8 cellular contexts compared by ENCODE assay signal in the genomic region with DNA sequence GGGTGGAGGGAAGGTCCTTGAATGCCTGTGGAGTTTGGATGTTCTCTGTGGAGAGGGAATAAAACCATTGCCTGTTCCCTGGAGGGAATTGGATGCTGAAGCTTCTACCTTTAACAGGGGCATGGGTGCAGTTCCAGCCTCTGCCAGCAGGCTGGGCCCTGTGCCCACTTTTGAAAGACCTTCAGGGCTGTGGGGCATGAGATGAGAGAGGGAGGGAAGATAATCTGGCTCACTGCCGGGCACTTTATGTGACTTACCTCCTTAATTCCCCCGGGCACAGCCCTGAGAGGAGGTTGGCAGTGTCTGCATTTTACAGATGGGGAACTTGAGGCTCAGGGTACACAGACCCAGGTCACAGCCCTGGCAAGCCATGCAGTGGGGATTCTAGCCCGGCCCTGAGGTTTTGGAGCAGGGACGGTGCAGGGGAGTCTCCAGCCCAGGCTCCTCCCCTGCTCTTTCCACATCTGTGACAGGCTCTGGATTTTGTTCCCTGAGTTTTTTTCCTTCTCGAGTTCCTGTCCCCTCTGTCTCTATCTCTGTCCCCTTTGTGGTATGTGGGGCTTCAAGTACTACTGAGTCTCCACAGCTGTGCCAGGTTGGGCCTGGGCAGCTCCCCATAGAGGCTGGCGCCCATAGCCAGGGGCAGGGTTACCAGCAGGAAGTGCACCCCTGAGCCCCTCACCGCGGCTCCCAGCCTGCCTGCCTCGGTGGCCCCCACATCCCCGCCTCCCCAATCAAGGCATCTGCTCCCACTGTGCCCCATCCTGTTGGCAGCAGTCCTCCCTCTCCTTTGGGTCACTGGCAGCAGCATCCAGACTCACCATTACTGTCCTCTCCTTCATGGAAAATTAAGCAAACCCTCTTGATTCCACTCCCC. TPM values are rescaled to one million over a fixed set of nuclear protein-coding genes. Genes with fewer than 3 reads are reported as not detected.
DNase-seq lines count a peak whose midpoint lies in the region; TF ChIP-seq lines count a peak whose summit lies in the region.

No MANE protein-coding gene starts in this region.

- peaks cover 6% of the 10 kb centered on the region for H3K27me3 Mint-ChIP-seq in neural progenitor cell (ENCODE audit: insufficient read depth, low read depth)

- no peaks in the 10 kb centered on the region for H3K9me3 Mint-ChIP-seq in neural progenitor cell

- TF ChIP-seq CTCF in fibroblast of the aortic adventitia (IDR thresholded peaks at IDR 0.05; ENCODE audit: insufficient read depth, low read length) (peak; percentile 98), neural progenitor cell (IDR thresholded peaks at IDR 0.05) (peak; percentile 98)

- H3K27ac ChIP-seq in neural progenitor cell, result no peak overlapping the region

- no peaks in the 10 kb centered on the region for H3K9me3 ChIP-seq in neural progenitor cell (ENCODE audit: low read depth)

- H3K27me3 ChIP-seq in neural progenitor cell, result no peaks in the 10 kb centered on the region

- H4K20me1 ChIP-seq in neural progenitor cell (ENCODE audit: low read depth), result no peaks in the 10 kb centered on the region

- no peaks in the 10 kb centered on the region for H3K4me1 ChIP-seq in neural progenitor cell

- H3K4me3 ChIP-seq in fibroblast of the aortic adventitia (ENCODE audit: low read depth, low read length) (peak overlapping the region; percentile 17), neural progenitor cell (no peak overlapping the region)

- H3K36me3 ChIP-seq in neural progenitor cell, result no peaks in the 10 kb centered on the region

- H3K36me3 Mint-ChIP-seq in neural progenitor cell, result no peaks in the 10 kb centered on the region

- no peak overlapping the region for H3K9ac ChIP-seq in neural progenitor cell

- no peaks in the 10 kb centered on the region for H3F3A ChIP-seq in neural progenitor cell (ENCODE audit: low read depth)

- DNase-seq in AG08395 (ENCODE audit: low spot score), result peak; percentile 87
- peak; percentile 71 for DNase-seq in GM19238 (ENCODE audit: insufficient read length, low spot score)
- DNase-seq in LHCN-M2 (ENCODE audit: low read depth), result peak; percentile 84
- DNase-seq in RPMI7951 (ENCODE audit: low read depth), result peak; percentile 84
- peak; percentile 66 to 80 for DNase-seq in activated T-helper 1 cell treated with anti-CD3 and anti-CD28 coated beads, Interleukin-2, amount 50 U/mL, for 16 hours (ENCODE audit: low read depth in 1 of 2, low spot score in 1 of 2)
- DNase-seq in fibroblast of the aortic adventitia (ENCODE audit: low read depth), result peak; percentile 83
- peak; percentile 87 for DNase-seq in neural progenitor cell (ENCODE audit: low spot score)
- DNase-seq in stromal cell of bone marrow (ENCODE audit: low read depth), result peak; percentile 69

- peaks cover 18% of the 10 kb centered on the region for H3K4me1 Mint-ChIP-seq in neural progenitor cell

- H3K27ac Mint-ChIP-seq in neural progenitor cell, result peak overlapping the region; percentile 91

- no peaks in the 10 kb centered on the region for H3K79me2 ChIP-seq in neural progenitor cell (ENCODE audit: low read depth)

- peak overlapping the region; percentile 47 for H2AFZ ChIP-seq in neural progenitor cell (replicated peaks)

- peak overlapping the region; percentile 33 for H3K4me2 ChIP-seq in neural progenitor cell

- H3K4me3 Mint-ChIP-seq in neural progenitor cell, result no peak overlapping the region

RNA-seq across cellular contexts. Expression of a gene that starts 14.0 kb away (rescaled TPM):
- total RNA-seq in LHCN-M2 (2014; rRNA removed) (11.8 and 12.7 TPM in 2 replicates), fibroblast of the aortic adventitia (ENCODE audit: low replicate concordance) (1.2 and 2.0 TPM in 2 replicates), neural progenitor cell (ENCODE audit: low replicate concordance) (1.7 and 6.7 TPM in 2 replicates)
- 2.0 TPM for polyA plus RNA-seq in LHCN-M2 (2012)
- total RNA-seq in RPMI7951 (2014; rRNA removed; shearing (Covaris generic)), result 10.1 and 10.7 TPM in 2 replicates

RNA-seq across cellular contexts. Expression of a gene that starts 27.7 kb away (rescaled TPM):
- total RNA-seq in LHCN-M2 (2014; rRNA removed), result 50.3 and 57.8 TPM in 2 replicates
- 25.6 TPM for polyA plus RNA-seq in LHCN-M2 (2012)
- total RNA-seq in RPMI7951 (2014; rRNA removed; shearing (Covaris generic)), result 44.9 and 48.2 TPM in 2 replicates
- total RNA-seq in fibroblast of the aortic adventitia (ENCODE audit: low replicate concordance), result 23.0 and 35.2 TPM in 2 replicates
- 61.2 and 66.3 TPM in 2 replicates for total RNA-seq in neural progenitor cell (ENCODE audit: low replicate concordance)

RNA-seq across cellular contexts. Expression of a gene that starts 56.1 kb away (rescaled TPM):
- 72.9 and 79.7 TPM in 2 replicates for total RNA-seq in LHCN-M2 (2014; rRNA removed)
- polyA plus RNA-seq in LHCN-M2 (2012), result 35.5 TPM
- total RNA-seq in RPMI7951 (2014; rRNA removed; shearing (Covaris generic)), result 92.0 and 122 TPM in 2 replicates
- total RNA-seq in fibroblast of the aortic adventitia (ENCODE audit: low replicate concordance), result 12.7 and 42.1 TPM in 2 replicates
- total RNA-seq in neural progenitor cell (ENCODE audit: low replicate concordance), result 94.3 and 97.0 TPM in 2 replicates
